9 cellular contexts compared by ENCODE assay signal in the genomic region with DNA sequence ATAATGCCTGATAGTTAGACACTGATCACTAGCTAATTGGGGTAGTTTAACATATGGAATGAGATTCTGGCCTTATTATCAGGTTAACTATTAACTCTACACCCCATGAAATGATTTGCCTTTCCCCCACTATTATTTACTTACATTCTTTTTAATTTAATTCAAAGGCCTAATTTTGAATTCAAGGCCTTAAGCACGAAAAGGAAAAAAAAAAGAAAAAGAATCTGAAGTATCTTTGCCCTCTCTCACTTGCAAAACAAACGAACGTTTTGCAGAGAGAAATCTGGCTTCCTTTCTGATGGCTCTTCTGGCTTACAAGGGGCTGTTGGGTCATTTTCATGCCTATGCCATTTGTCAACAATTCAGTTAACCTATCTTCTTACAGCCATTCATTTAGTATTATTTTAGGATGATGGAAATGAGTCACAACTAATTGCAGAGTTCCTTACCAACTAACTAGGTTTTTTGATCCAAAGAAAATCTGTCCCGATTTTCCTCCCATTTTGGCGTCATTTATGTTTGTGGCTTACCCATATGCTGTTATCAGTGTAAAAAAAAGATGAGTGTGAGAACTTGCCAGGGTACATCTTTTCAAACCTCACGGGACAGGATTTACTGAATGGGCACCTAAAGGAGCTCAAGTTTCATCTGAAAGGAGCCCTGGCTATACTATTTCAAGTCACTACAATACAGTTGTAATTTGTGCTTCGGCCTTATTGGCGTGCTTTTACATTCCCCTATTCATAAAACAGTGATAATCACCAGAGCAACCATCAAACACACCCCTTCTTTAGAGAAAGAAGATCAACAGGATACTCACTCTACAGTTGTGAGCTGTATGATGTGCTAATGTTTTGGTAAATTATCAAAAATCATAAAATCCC. TPM values are rescaled to one million over a fixed set of nuclear protein-coding genes. Genes with fewer than 3 reads are reported as not detected.
DNase-seq lines count a peak whose midpoint lies in the region; ATAC-seq and FAIRE-seq lines count a peak whose summit lies in the region.
"Had no signal": no experiment of that assay in that cellular context is flagged by ENCODE, and none has a peak within 500 bp of the region (broad histone marks: within the 10 kb centered on the region; RNA-seq: fewer than 3 reads in every experiment).

No MANE protein-coding gene starts in this region.

- H3K4me2 ChIP-seq in GM23248 (ENCODE audit: unreplicated experiment) = peak overlapping the region; percentile 56

- H3K27me3 ChIP-seq in GM23248 (replicated peaks; ENCODE audit: insufficient read depth) = no peaks in the 10 kb centered on the region

- peaks cover 16% of the 10 kb centered on the region for H3K27me3 Mint-ChIP-seq in activated T-helper 17 cell treated with anti-CD3 and anti-CD28 coated beads, Interleukin-2, amount 50 U/mL, for 72 hours

- WGBS in GM23248 (ENCODE audit: low coverage in 1 of 2, low lambda C conversion rate in 2 of 2, missing lambda C conversion rate in 2 of 2), 2 experiments = 3 to 4% methylated on average over 8 of the region's 8 CpGs

- H3K4me3 Mint-ChIP-seq in activated T-helper 17 cell treated with anti-CD3 and anti-CD28 coated beads, Interleukin-2, amount 50 U/mL, for 72 hours = no peak overlapping the region

- DNase-seq in GM23248 (peak; percentile 89), SW 1271 (lab: John Stamatoyannopoulos, UW) (peak; percentile 58 to 93), hepatic stellate cell (ENCODE audit: low spot score) (peak; percentile 50), superior temporal gyrus (ENCODE audit: extremely low spot score) (peak; percentile 9), HTR-8/SVneo (ENCODE audit: insufficient read length, low spot score) (no peak)
- DNase-seq: naive B cell, NCI-H1930 had no signal

- H3F3A ChIP-seq in GM23248 (ENCODE audit: insufficient read depth) = peaks cover 34% of the 10 kb centered on the region

- no peak for ATAC-seq in activated T-helper 17 cell treated with anti-CD3 and anti-CD28 coated beads, Interleukin-2, amount 50 U/mL, for 72 hours (replicated peaks)
- ATAC-seq in GM21526 (IDR thresholded peaks at IDR 0.05; ENCODE audit: low FRiP score, unreplicated experiment) = no peak

- peak overlapping the region; percentile 43 for H3K4me3 ChIP-seq in GM23248

- H3K36me3 Mint-ChIP-seq in activated T-helper 17 cell treated with anti-CD3 and anti-CD28 coated beads, Interleukin-2, amount 50 U/mL, for 72 hours (ENCODE audit: low read depth) = peaks cover 6% of the 10 kb centered on the region

- H3K9me3 Mint-ChIP-seq in activated T-helper 17 cell treated with anti-CD3 and anti-CD28 coated beads, Interleukin-2, amount 50 U/mL, for 72 hours = no peaks in the 10 kb centered on the region
- H3K9me3 Mint-ChIP-seq: naive B cell had no signal

- H2AFZ ChIP-seq in GM23248 = no peak overlapping the region

- peak overlapping the region; percentile 66 for H3K9ac ChIP-seq in GM23248

- H3K9me2 ChIP-seq in GM23248 (ENCODE audit: insufficient read depth) = no peaks in the 10 kb centered on the region

- H3K27ac ChIP-seq in GM23248 = peak overlapping the region; percentile 85

- peaks cover 7% of the 10 kb centered on the region; the same call in 1 of the 2 replicates for H4K20me1 ChIP-seq in GM23248 (ENCODE audit: insufficient read depth)

- in situ Hi-C loops in GM23248 (cut with MboI) = loop anchor here (25.0 kb wide), 1 partner anchor 209 kb away; no protein-coding TSS in a partner anchor

- H3K9me3 ChIP-seq in GM23248 (ENCODE audit: low read depth) = no peaks in the 10 kb centered on the region

- no peak for FAIRE-seq in HTR-8/SVneo (lab: Jason Lieb, UNC)

- peaks cover 30% of the 10 kb centered on the region for H3K79me2 ChIP-seq in GM23248 (ENCODE audit: insufficient read depth)

- H3K4me1 ChIP-seq in GM23248 (ENCODE audit: insufficient read depth) = peaks cover 40% of the 10 kb centered on the region

- H3K27ac Mint-ChIP-seq in activated T-helper 17 cell treated with anti-CD3 and anti-CD28 coated beads, Interleukin-2, amount 50 U/mL, for 72 hours = no peak overlapping the region

- no peaks in the 10 kb centered on the region for H3K36me3 ChIP-seq in GM23248 (ENCODE audit: low read depth)

- H3K4me1 Mint-ChIP-seq in activated T-helper 17 cell treated with anti-CD3 and anti-CD28 coated beads, Interleukin-2, amount 50 U/mL, for 72 hours = peaks cover 11% of the 10 kb centered on the region

RNA-seq across cellular contexts. Expression of gene ERRFI1, which starts 1.9 kb away (rescaled TPM):
- total RNA-seq in GM23248 (2014; rRNA removed; shearing (Covaris generic)) = 50.8 and 55.1 TPM in 2 replicates
- polyA plus RNA-seq in GM23248 (2016; fragmentation: Nextera tagmentation; extraction: Ambion mirVana) = 29.7 and 31.3 TPM in 2 replicates
- total RNA-seq in activated T-helper 17 cell treated with anti-CD3 and anti-CD28 coated beads, Interleukin-2, amount 50 U/mL, for 72 hours = 1 to 10 TPM; 1.8 to 3.1 TPM

Comparison
In these comparisons a context has a peak if more than half of its experiments do, and no peak if none do; other contexts are left out.
1. RNA of gene ERRFI1, which starts 1.9 kb away (total RNA-seq): 50.8 to 55.1 TPM in GM23248; 1.8 to 3.1 TPM in activated T-helper 17 cell treated with anti-CD3 and anti-CD28 coated beads, Interleukin-2, amount 50 U/mL, for 72 hours; every median in the first group is over 10 times any median in the second.